Comparison of ENCODE assay signal across 8 cellular contexts in the genomic region with DNA sequence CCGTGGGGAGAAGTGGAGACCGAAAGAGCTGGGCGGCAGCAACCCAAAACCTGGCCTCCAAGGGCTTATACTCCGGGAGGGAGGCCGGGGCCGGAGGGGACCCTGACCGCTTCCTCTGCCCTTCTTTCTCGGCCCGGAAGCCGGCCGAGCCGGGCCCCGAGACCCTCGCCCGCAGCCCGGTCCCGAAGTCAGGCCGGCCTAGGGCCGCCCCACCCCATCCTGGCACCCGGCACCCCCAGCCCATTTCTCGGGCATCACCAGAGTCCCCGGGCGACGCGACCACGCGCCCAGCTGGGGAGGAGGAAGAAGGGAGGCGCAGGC. TPM values are rescaled to one million over a fixed set of nuclear protein-coding genes. Genes with fewer than 3 reads are reported as not detected.
DNase-seq lines count a peak whose midpoint lies in the region; ATAC-seq and TF ChIP-seq lines count a peak whose summit lies in the region.

No MANE protein-coding gene starts in this region.

- H3K36me3 ChIP-seq in esophagus (ENCODE audit: control insufficient read depth in 2 of 2, insufficient read depth in 2 of 2, low read length in 1 of 2) (no peaks in the 10 kb centered on the region), ovary (no peaks in the 10 kb centered on the region)

- intact Hi-C loops in ovary (cut with DNase I): loop anchor here in 1 of 4 donors (5.0 kb wide), 1 partner anchor 57 kb away; no protein-coding TSS in a partner anchor

- TF ChIP-seq EP300 in ovary (IDR thresholded peaks at IDR 0.05): no peak

- H3K27ac ChIP-seq in esophagus (ENCODE audit: low read depth in 2 of 2, low read length in 1 of 2) (peak overlapping the region; percentile 92 to 93), ovary (peak overlapping the region; percentile 83 to 93)

- no peak for TF ChIP-seq POLR2A in ovary (IDR thresholded peaks at IDR 0.05)

- WGBS in esophagus, 2 donors: 0 to 1% methylated on average over 23 to 28 of the region's 28 CpGs
- WGBS in ovary, 3 donors: 0 to 2% (median 1%) methylated on average over 12 to 28 of the region's 28 CpGs

- H3K27me3 ChIP-seq in esophagus (ENCODE audit: control insufficient read depth in 1 of 2, insufficient read depth in 2 of 2, low read length in 2 of 2): no peaks in the 10 kb centered on the region
- H3K27me3 ChIP-seq in ovary: no peaks in the 10 kb centered on the region

- no peak for ATAC-seq in GM18858 (IDR thresholded peaks at IDR 0.05; ENCODE audit: unreplicated experiment)

- H3K27ac Mint-ChIP-seq in HFFc6: 0 out of 2 replicates have a peak overlapping the region, but pooled peaks have one; percentile 45

- DNase-seq in HFFc6 (no peak), RPMI8226 (peak; percentile 34), ovary (no peak), NCI-H187 treated with DMSO at 0.1 percent for 48 hours (lab: John Stamatoyannopoulos, UW) (no peak), DMS153 treated with DMSO at 0.1 percent for 48 hours (lab: John Stamatoyannopoulos, UW; ENCODE audit: unreplicated experiment) (no peak)

- peaks cover 0 to 7% of the 10 kb centered on the region in 2 donors for H3K4me1 ChIP-seq in esophagus (ENCODE audit: control insufficient read depth in 2 of 2, insufficient read depth in 2 of 2, low read length in 1 of 2)
- H3K4me1 ChIP-seq in ovary (ENCODE audit: insufficient read depth): peaks cover 4% of the 10 kb centered on the region

- peaks cover 28% of the 10 kb centered on the region for H3K4me1 Mint-ChIP-seq in HFFc6 (ENCODE audit: low read depth)

- H3K4me3 Mint-ChIP-seq in HFFc6: peak overlapping the region; percentile 92

- peaks cover 1% of the 10 kb centered on the region; the same call in 1 of the 2 replicates for H3K27me3 Mint-ChIP-seq in HFFc6 (ENCODE audit: insufficient read depth)

- H3K9me3 Mint-ChIP-seq in HFFc6: no peaks in the 10 kb centered on the region

- TF ChIP-seq CTCF in GM12875 (IDR thresholded peaks at IDR 0.05; ENCODE audit: borderline replicate concordance, insufficient read depth, low read depth, low read length): no peak
- TF ChIP-seq CTCF in HFFc6 (IDR thresholded peaks at IDR 0.05): no peak
- no peak for TF ChIP-seq CTCF in ovary (IDR thresholded peaks at IDR 0.05)

- H3K36me3 Mint-ChIP-seq in HFFc6 (ENCODE audit: low read depth): no peaks in the 10 kb centered on the region

- H3K4me3 ChIP-seq in GM12875 (ENCODE audit: low read depth, low read length) (peak overlapping the region; percentile 74), esophagus (ENCODE audit: low read depth in 1 of 2, low read length in 2 of 2) (peak overlapping the region; percentile 75 to 95), ovary (peak overlapping the region; percentile 78)

- no peaks in the 10 kb centered on the region for H3K9me3 ChIP-seq in esophagus (ENCODE audit: control insufficient read depth in 2 of 2, insufficient read depth in 1 of 2, low read depth in 1 of 2, low read length in 1 of 2)
- H3K9me3 ChIP-seq in ovary: no peaks in the 10 kb centered on the region

RNA-seq across cellular contexts. Expression of gene ZDHHC14, which starts 0.6 kb away (rescaled TPM):
- 1 to 10 TPM; 5.2 to 6.7 (median 6.0) TPM for total RNA-seq in HFFc6 (2021; fragmentation: NEBNext Ultra II Directional; extraction: Animal tissue kit (Norgen Biotek cat#: 25700))
- polyA plus RNA-seq in esophagus (1 to 10 TPM; 2.9 to 3.7 TPM), ovary (10 to 100 TPM in 1 of 2 donors, 1 to 10 TPM in 1; 5.9 to 16.4 TPM)
- total RNA-seq in ovary: 1 to 10 TPM; 4.9 to 9.2 (median 5.9) TPM

RNA-seq across cellular contexts. Expression of gene TMEM242, which starts 57.1 kb away (rescaled TPM):
- 10 to 100 TPM in 4 of 6 experiments, 1 to 10 TPM in 2; 9.4 to 12.8 (median 10.8) TPM for total RNA-seq in HFFc6 (2021; fragmentation: NEBNext Ultra II Directional; extraction: Animal tissue kit (Norgen Biotek cat#: 25700))
- polyA plus RNA-seq in esophagus (1 to 10 TPM; 4.8 to 5.4 TPM), ovary (10 to 100 TPM in 1 of 2 donors, 1 to 10 TPM in 1; 7.4 to 11.1 TPM)
- 10 to 100 TPM in 4 of 7 donors, 1 to 10 TPM in 3; 5.5 to 12.1 (median 10.1) TPM for total RNA-seq in ovary
